ENCODE assay signal across 15 cellular contexts in the genomic region with DNA sequence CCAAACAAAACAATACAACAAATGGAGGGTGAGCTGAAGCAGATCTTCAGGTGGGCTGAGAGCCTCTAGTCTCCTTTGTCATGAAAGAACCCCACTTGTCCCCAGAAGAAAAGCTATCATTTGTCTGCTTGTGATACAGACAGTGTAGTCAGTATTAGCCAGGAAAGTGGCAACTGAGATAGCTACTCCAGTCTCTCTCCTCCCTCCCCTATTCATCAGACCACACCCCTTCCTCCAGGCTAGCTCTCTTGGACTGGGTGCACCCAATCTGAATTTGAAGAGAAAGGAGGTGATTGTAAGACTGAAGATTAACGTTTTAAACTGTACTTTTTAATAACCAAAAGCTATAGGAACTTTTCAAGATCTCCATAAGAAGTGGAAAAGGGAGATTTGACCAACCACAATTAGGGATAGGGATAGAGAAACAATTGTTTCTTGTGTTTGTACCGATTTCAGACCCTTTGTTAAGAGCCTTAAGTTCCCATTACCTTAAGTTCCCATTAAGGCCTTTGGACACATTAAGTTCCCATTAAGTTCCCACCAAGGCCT. TPM values are rescaled to one million over a fixed set of nuclear protein-coding genes. Genes with fewer than 3 reads are reported as not detected.
DNase-seq lines count a peak whose midpoint lies in the region; ATAC-seq and TF ChIP-seq lines count a peak whose summit lies in the region.
"Had no signal": no experiment of that assay in that cellular context is flagged by ENCODE, and none has a peak within 500 bp of the region (broad histone marks: within the 10 kb centered on the region; RNA-seq: fewer than 3 reads in every experiment).

No MANE protein-coding gene starts in this region.

- no peaks in the 10 kb centered on the region for H3K9me3 ChIP-seq in psoas muscle
- H3K9me3 ChIP-seq: esophagus squamous epithelium, SK-N-SH, thoracic aorta had no signal

- H3K27me3 Mint-ChIP-seq in activated CD8-positive, alpha-beta memory T cell treated with anti-CD3 and anti-CD28 coated beads, Interleukin-2, amount 10 ng/mL, durations not matched to agents 7 days and 5 days, result no peaks in the 10 kb centered on the region
- H3K27me3 Mint-ChIP-seq: memory B cell had no signal

- TF ChIP-seq CTCF in psoas muscle (IDR thresholded peaks at IDR 0.05), result no peak

- H3K27ac ChIP-seq in psoas muscle (peak overlapping the region; percentile 12), substantia nigra (ENCODE audit: low read depth, low read length, poor library complexity, severe bottlenecking) (no peak overlapping the region)
- H3K27ac ChIP-seq: esophagus squamous epithelium, thoracic aorta had no signal

- no peak for TF ChIP-seq POLR2A in erythroblast (IDR thresholded peaks at IDR 0.05; ENCODE audit: low read length)

- H3K4me3 ChIP-seq in psoas muscle, result no peak overlapping the region
- H3K4me3 ChIP-seq: esophagus squamous epithelium, thoracic aorta had no signal

- ATAC-seq in activated CD8-positive, alpha-beta memory T cell treated with anti-CD3 and anti-CD28 coated beads, Interleukin-2, amount 10 ng/mL, durations not matched to agents 7 days and 5 days, result peak; percentile 47
- peak in 1 of 4 donors; percentile 40 for ATAC-seq in psoas muscle

- DNase-seq in activated CD8-positive, alpha-beta memory T cell treated with anti-CD3 and anti-CD28 coated beads, Interleukin-2, amount 10 ng/mL, durations not matched to agents 7 days and 5 days, result no peak
- DNase-seq in activated CD8-positive, alpha-beta memory T cell treated with anti-CD3 and anti-CD28 coated beads, Interleukin-2, amount 50 U/mL, for 4 hours, result no peak
- DNase-seq in NCI-H69 (lab: John Stamatoyannopoulos, UW) (peak; percentile 19), erythroblast (lab: John Stamatoyannopoulos, UW) (peak; percentile 23 to 31), psoas muscle (no peak), substantia nigra (lab: John Stamatoyannopoulos, UW) (no peak), NCI-H2029 (lab: John Stamatoyannopoulos, UW) (no peak), NCI-H2081 (lab: John Stamatoyannopoulos, UW) (no peak)
- DNase-seq: esophagus squamous epithelium; NCI-H1930; nucleus accumbens; SK-N-SH; stimulated activated CD4-positive, alpha-beta T cell treated with anti-CD3 and anti-CD28 coated beads, Interleukin-12 subunit alpha, Interleukin-12 subunit beta, amount 100 ng/mL, for 4 hours had no signal

- 42 to 53% (median 51%) methylated on average over 2 of the region's 2 CpGs for WGBS in psoas muscle, 3 donors

- intact Hi-C loops in psoas muscle (cut with DNase I), result no loop called here

- H3K36me3 ChIP-seq in psoas muscle (ENCODE audit: insufficient read depth in 1 of 2, low read depth in 1 of 2), result no peaks in the 10 kb centered on the region
- H3K36me3 ChIP-seq: esophagus squamous epithelium, thoracic aorta had no signal

- H3K36me3 Mint-ChIP-seq in activated CD8-positive, alpha-beta memory T cell treated with anti-CD3 and anti-CD28 coated beads, Interleukin-2, amount 10 ng/mL, durations not matched to agents 7 days and 5 days, result no peaks in the 10 kb centered on the region

- H3K4me1 Mint-ChIP-seq in activated CD8-positive, alpha-beta memory T cell treated with anti-CD3 and anti-CD28 coated beads, Interleukin-2, amount 10 ng/mL, durations not matched to agents 7 days and 5 days, result peaks cover 16% of the 10 kb centered on the region

- no peaks in the 10 kb centered on the region for H3K27me3 ChIP-seq in psoas muscle (ENCODE audit: insufficient read depth in 3 of 3, low read length in 2 of 3)
- H3K27me3 ChIP-seq: esophagus squamous epithelium had no signal

- no peak overlapping the region for H3K27ac Mint-ChIP-seq in activated CD8-positive, alpha-beta memory T cell treated with anti-CD3 and anti-CD28 coated beads, Interleukin-2, amount 10 ng/mL, durations not matched to agents 7 days and 5 days

- no peaks in the 10 kb centered on the region for H3K9me3 Mint-ChIP-seq in activated CD8-positive, alpha-beta memory T cell treated with anti-CD3 and anti-CD28 coated beads, Interleukin-2, amount 10 ng/mL, durations not matched to agents 7 days and 5 days (ENCODE audit: low read depth)
- H3K9me3 Mint-ChIP-seq: memory B cell had no signal

- CTCF ChIA-PET in activated CD8-positive, alpha-beta memory T cell treated with anti-CD3 and anti-CD28 coated beads, Interleukin-2, amount 10 ng/mL, durations not matched to agents 7 days and 5 days (lab: Charles Lee), result interaction anchor here (0.5 kb wide), 1 partner anchor 169 kb away, joined by 3 read pairs; no protein-coding TSS in a partner anchor

- peaks cover 80% of the 10 kb centered on the region for H3K4me1 ChIP-seq in psoas muscle

- H3K4me3 Mint-ChIP-seq in activated CD8-positive, alpha-beta memory T cell treated with anti-CD3 and anti-CD28 coated beads, Interleukin-2, amount 10 ng/mL, durations not matched to agents 7 days and 5 days, result no peak overlapping the region
- H3K4me3 Mint-ChIP-seq: memory B cell had no signal

RNA-seq across cellular contexts. Expression of a gene that starts 14.1 kb away (rescaled TPM):
- 10 to 100 TPM; 17.1 to 19.5 TPM for total RNA-seq in activated CD8-positive, alpha-beta memory T cell treated with anti-CD3 and anti-CD28 coated beads, Interleukin-2, amount 10 ng/mL, durations not matched to agents 7 days and 5 days
- total RNA-seq in psoas muscle, result 10 to 100 TPM; 12.0 to 30.0 (median 26.2) TPM
- polyA plus RNA-seq in psoas muscle, result 10 to 100 TPM in 1 of 3 donors, 1 to 10 TPM in 2; 4.6 to 22.7 (median 6.0) TPM

Comparison
In these comparisons a context has a peak if more than half of its experiments do, and no peak if none do; other contexts are left out.
1. DNase-seq: peak in NCI-H69 (single experiment) and erythroblast (2 of 2); none in activated CD8-positive, alpha-beta memory T cell treated with anti-CD3 and anti-CD28 coated beads, Interleukin-2, amount 10 ng/mL, durations not matched to agents 7 days and 5 days (single experiment), activated CD8-positive, alpha-beta memory T cell treated with anti-CD3 and anti-CD28 coated beads, Interleukin-2, amount 50 U/mL, for 4 hours (single experiment), psoas muscle (0 of 2), substantia nigra (0 of 49), NCI-H2029 (single experiment) and NCI-H2081 (0 of 2).